8 cellular contexts compared by ENCODE assay signal in genomic region chr12:53006810-53007742, GRCh38. TPM values are rescaled to one million over a fixed set of nuclear protein-coding genes. Genes with fewer than 3 reads are reported as not detected.
DNase-seq lines count a peak whose midpoint lies in the region; ATAC-seq, FAIRE-seq and TF ChIP-seq lines count a peak whose summit lies in the region.

No MANE protein-coding gene starts in this region.

- peaks cover 0 to 7% of the 10 kb centered on the region in 2 donors for H3K36me3 ChIP-seq in psoas muscle (ENCODE audit: insufficient read depth in 1 of 2, low read depth in 1 of 2)

- H3K27ac ChIP-seq in A549 (peak overlapping the region; percentile 95 to 99), psoas muscle (peak overlapping the region; percentile 97)

- H3K9me3 ChIP-seq in A549 (no peaks in the 10 kb centered on the region), psoas muscle (no peaks in the 10 kb centered on the region)

- peaks cover 51% of the 10 kb centered on the region for H3K4me1 ChIP-seq in A549
- H3K4me1 ChIP-seq in psoas muscle, result peaks cover 54% of the 10 kb centered on the region

- H3K4me2 ChIP-seq in A549, result peak overlapping the region; percentile 80

- peak; percentile 88 to 93 for DNase-seq in A549 (ENCODE audit: low read depth in 1 of 2, low spot score in 1 of 2)
- peak; percentile 27 for DNase-seq in NCI-H1105 (lab: John Stamatoyannopoulos, UW)
- peak; percentile 60 to 77 (median 74) for DNase-seq in T-helper 1 cell
- DNase-seq in amniotic stem cell (lab: John Stamatoyannopoulos, UW), result peak; percentile 45
- DNase-seq in left ventricle myocardium superior, result peak; percentile 80
- DNase-seq in psoas muscle, result peak; percentile 75 to 87
- DNase-seq in urothelium cell line (ENCODE audit: low spot score), result peak; percentile 80

- H3K4me3 ChIP-seq in A549, result peak overlapping the region; percentile 88
- peak overlapping the region; percentile 97 for H3K4me3 ChIP-seq in psoas muscle

- peak; percentile 77 for ATAC-seq in A549
- ATAC-seq in left ventricle myocardium superior, result peak; percentile 59
- peak; percentile 55 to 72 (median 62) for ATAC-seq in psoas muscle

- no peak for TF ChIP-seq EP300 in A549 (IDR thresholded peaks at IDR 0.05)

- no peak for TF ChIP-seq CTCF in A549 (IDR thresholded peaks at IDR 0.05)
- TF ChIP-seq CTCF in psoas muscle (IDR thresholded peaks at IDR 0.05), result no peak

- intact Hi-C loops in left ventricle myocardium superior (cut with micrococcal nuclease) (no loop called here), psoas muscle (cut with DNase I) (loop anchor here in 1 of 2 donors (5.0 kb wide), 1 partner anchor 40 kb away; no protein-coding TSS in a partner anchor)

- H3K27me3 ChIP-seq in psoas muscle (ENCODE audit: insufficient read depth in 3 of 3, low read length in 2 of 3), result no peaks in the 10 kb centered on the region

- POLR2A ChIA-PET in A549 (lab: Yijun Ruan, JAX), result interaction anchor here (0.6 to 3.5 kb wide), 21 partner anchors 8 to 982 kb away, joined by 3 to 44 read pairs (median 5); partner anchors contain the start of genes KRT8, TARBP2 and TNS2

- WGBS in A549 (ENCODE audit: missing lambda C conversion rate), result 1% methylated on average over 33 of the region's 43 CpGs
- whole genome bisulfite sequencing in psoas muscle, 3 donors, result 4% methylated on average over 43 of the region's 43 CpGs

- FAIRE-seq in A549 (lab: Jason Lieb, UNC) (no peak), urothelium cell line (lab: Jason Lieb, UNC) (no peak)

- TF ChIP-seq POLR2A in A549 (IDR thresholded peaks at IDR 0.05; ENCODE audit: low read length), result peak; percentile 56
- TF ChIP-seq POLR2A in GM19099 (IDR thresholded peaks at IDR 0.05; ENCODE audit: extremely low read depth, insufficient read length, low read depth), result peak; percentile 37

- TF ChIP-seq RAD21 in A549 (conservative IDR thresholded peaks at IDR 0.05 in 1 of 2, IDR thresholded peaks at IDR 0.05 in 1 of 2), result no peak

- CTCF ChIA-PET in A549 (lab: Yijun Ruan, JAX), result interaction anchor here (1.5 to 4.0 kb wide), 5 partner anchors 13 to 122 kb away, joined by 3 to 32 read pairs (median 5); partner anchors contain the start of gene KRT8

TF ChIP-seq in A549, 52 proteins besides CTCF, POLR2A, EP300 and RAD21 (continues in another document):
- TF ChIP-seq MAFK (IDR thresholded peaks at IDR 0.05; ENCODE audit: partially characterized antibody) (no peak), HDAC2 (IDR thresholded peaks at IDR 0.05) (no peak), ZSCAN20 (CRISPR knock-in tag; IDR thresholded peaks at IDR 0.05) (no peak), RNF2 (IDR thresholded peaks at IDR 0.05; ENCODE audit: borderline replicate concordance, low read depth) (no peak), PBX3 (IDR thresholded peaks at IDR 0.05) (peak; percentile 40; the same call in 1 of the 2 replicates), ATOH8 (CRISPR knock-in tag; IDR thresholded peaks at IDR 0.05; ENCODE audit: low read depth) (0 out of 2 replicates have a peak, but pooled peaks have one; percentile 44), FOXS1 (CRISPR knock-in tag; IDR thresholded peaks at IDR 0.05) (no peak), HMGXB4 (CRISPR knock-in tag; IDR thresholded peaks at IDR 0.05; ENCODE audit: borderline replicate concordance) (peak; percentile 52; the same call in 1 of the 2 replicates), FOSB (CRISPR knock-in tag; IDR thresholded peaks at IDR 0.05) (peak; percentile 59; the same call in 1 of the 2 replicates), MYC (IDR thresholded peaks at IDR 0.05; ENCODE audit: borderline replicate concordance, low read length) (peak; percentile 91), TP53 (CRISPR knock-in tag; IDR thresholded peaks at IDR 0.05) (peak; percentile 43; the same call in 1 of the 2 replicates), RARB (CRISPR knock-in tag; IDR thresholded peaks at IDR 0.05) (peak; percentile 76; the same call in 1 of the 2 replicates), BHLHE40 (IDR thresholded peaks at IDR 0.05; ENCODE audit: low read depth, low read length) (no peak), HES2 (IDR thresholded peaks at IDR 0.05) (no peak), CBX2 (IDR thresholded peaks at IDR 0.05; ENCODE audit: borderline replicate concordance, low read depth) (no peak), SREBF2 (IDR thresholded peaks at IDR 0.05) (no peak), FOSL2 (IDR thresholded peaks at IDR 0.05) (no peak), FOSL2 (CRISPR knock-in tag; IDR thresholded peaks at IDR 0.05) (no peak), ZNF302 (CRISPR knock-in tag; IDR thresholded peaks at IDR 0.05) (no peak), SMC3 (IDR thresholded peaks at IDR 0.05) (no peak), JUNB (IDR thresholded peaks at IDR 0.05) (no peak), CEBPB (IDR thresholded peaks at IDR 0.05) (no peak), HOXA7 (CRISPR knock-in tag; IDR thresholded peaks at IDR 0.05) (peak; percentile 85), USF2 (IDR thresholded peaks at IDR 0.05) (peak; percentile 65), JUN (IDR thresholded peaks at IDR 0.05) (peak; percentile 25 to 58; a peak in 2 of 5 replicates), GATA3 (IDR thresholded peaks at IDR 0.05; ENCODE audit: borderline replicate concordance) (no peak)

RNA-seq across cellular contexts. Expression of gene EIF4B, which starts 0.8 kb away (rescaled TPM):
- polyA plus RNA-seq in A549 (2011; rRNA removed) (577 and 650 TPM in 2 replicates), A549 (2017; fragmentation: RNase III; extraction: RNeasy Plus Mini Kit Qiagen cat#74134 plus additional on column Dnase treatment) (363 to 377 TPM (median 375 TPM) in 3 replicates), psoas muscle (100 to 1,000 TPM; 150 to 304 (median 207) TPM)
- polyA plus RNA-seq in A549 (2012; cell fraction: cytosol; rRNA removed), result 209 and 256 TPM in 2 replicates
- polyA plus RNA-seq in A549 (2012; cell fraction: nucleus; rRNA removed), result 167 and 231 TPM in 2 replicates
- polyA minus RNA-seq in A549 (2011; rRNA and poly(A)+ RNA removed), result 707 and 843 TPM in 2 replicates
- total RNA-seq in left ventricle myocardium superior (513 TPM), psoas muscle (100 to 1,000 TPM; 565 to 669 (median 617) TPM)

RNA-seq across cellular contexts. Expression of gene TNS2, which starts 42.8 kb away (rescaled TPM):
- 11.5 and 12.4 TPM in 2 replicates for polyA plus RNA-seq in A549 (2011; rRNA removed)
- polyA plus RNA-seq in A549 (2012; cell fraction: cytosol; rRNA removed), result 19.4 and 27.2 TPM in 2 replicates
- 72.7 and 109 TPM in 2 replicates for polyA plus RNA-seq in A549 (2012; cell fraction: nucleus; rRNA removed)
- 13.5 to 15.8 TPM (median 15.3 TPM) in 3 replicates for polyA plus RNA-seq in A549 (2017; fragmentation: RNase III; extraction: RNeasy Plus Mini Kit Qiagen cat#74134 plus additional on column Dnase treatment)
- 36.0 and 44.8 TPM in 2 replicates for polyA minus RNA-seq in A549 (2011; rRNA and poly(A)+ RNA removed)
- 120 TPM for total RNA-seq in left ventricle myocardium superior
- 100 to 1,000 TPM in 1 of 4 donors, 10 to 100 TPM in 3; 39.4 to 132 (median 70.7) TPM for total RNA-seq in psoas muscle
- 10 to 100 TPM; 37.7 to 48.9 (median 47.1) TPM for polyA plus RNA-seq in psoas muscle

RNA-seq across cellular contexts. Expression of gene KRT18, which starts 58.2 kb away (rescaled TPM):
- 2,476 and 2,635 TPM in 2 replicates for polyA plus RNA-seq in A549 (2011; rRNA removed)
- 2,127 and 2,527 TPM in 2 replicates for polyA plus RNA-seq in A549 (2012; cell fraction: cytosol; rRNA removed)
- 3,075 and 3,600 TPM in 2 replicates for polyA plus RNA-seq in A549 (2012; cell fraction: nucleus; rRNA removed)
- polyA plus RNA-seq in A549 (2017; fragmentation: RNase III; extraction: RNeasy Plus Mini Kit Qiagen cat#74134 plus additional on column Dnase treatment), result 2,534 to 2,941 TPM (median 2,752 TPM) in 3 replicates
- polyA minus RNA-seq in A549 (2011; rRNA and poly(A)+ RNA removed), result 2,971 and 3,475 TPM in 2 replicates
- total RNA-seq in left ventricle myocardium superior, result 9.2 TPM
- total RNA-seq in psoas muscle, result 1 to 10 TPM in 3 of 4 donors, under 1 TPM in 1; 0.99 to 1.7 (median 1.4) TPM
- polyA plus RNA-seq in psoas muscle, result 1 to 10 TPM in 2 of 3 donors, under 1 TPM in 1; 0.39 to 1.6 (median 1.3) TPM

Comparison
In these comparisons a context has a peak if more than half of its experiments do, and no peak if none do; other contexts are left out.
1. Peak in every context shown above with its lines: DNase-seq, ATAC-seq, H3K4me3 ChIP-seq and H3K27ac ChIP-seq.
2. DNase-seq: peak in every context shown above with its lines; median percentile 90 in A549; 81 in psoas muscle; 80 in left ventricle myocardium superior; 80 in urothelium cell line; 74 in T-helper 1 cell; 45 in amniotic stem cell; 27 in NCI-H1105.